19 cellular contexts compared by ENCODE assay signal in genomic region chr12:106290666-106291065, GRCh38.
"Had no signal": no experiment of that assay in that cellular context is flagged by ENCODE, and none has a peak within 500 bp of the region (broad histone marks: within the 10 kb centered on the region; RNA-seq: fewer than 3 reads in every experiment).

No MANE protein-coding gene starts in this region.

- H3K4me1 ChIP-seq: SJCRH30 had no signal

- H3K4me3 ChIP-seq: adrenal gland, SJCRH30 had no signal

- DNase-seq: activated CD4-positive, alpha-beta T cell treated with anti-CD3 and anti-CD28 coated beads for 48 hours; activated CD4-positive, alpha-beta T cell treated with anti-CD3 and anti-CD28 coated beads, Interleukin-2, amount 50 U/mL, for 4 hours; activated CD4-positive, CD25-positive, alpha-beta regulatory T cell treated with anti-CD3 and anti-CD28 coated beads, Interleukin-2, amount 50 U/mL, for 72 hours; activated CD8-positive, alpha-beta memory T cell treated with anti-CD3 and anti-CD28 coated beads, Interleukin-2, amount 50 U/mL, for 48 hours; activated CD8-positive, alpha-beta T cell treated with anti-CD3 and anti-CD28 coated beads, Interleukin-2, amount 10 ng/mL, durations not matched to agents 7 days and 5 days; activated naive CD4-positive, alpha-beta T cell treated with anti-CD3 and anti-CD28 coated beads, Interleukin-2, amount 50 U/mL, for 16 hours; activated naive CD8-positive, alpha-beta T cell treated with anti-CD3 and anti-CD28 coated beads, Interleukin-2, amount 10 ng/mL, durations not matched to agents 7 days and 5 days; activated T-cell treated with anti-CD3 and anti-CD28 coated beads, Interleukin-2, amount 50 U/mL, for 1 hour; adrenal gland; anterior cingulate cortex; cerebellar nuclear complex; NCI-H1092; RPMI8226; SJCRH30; SK-N-SH had no signal

- H3K27ac ChIP-seq: adrenal gland, KMS-11, SJCRH30 had no signal

- ATAC-seq: activated CD8-positive, alpha-beta T cell treated with anti-CD3 and anti-CD28 coated beads, Interleukin-2, amount 10 ng/mL, durations not matched to agents 7 days and 5 days; Panc1; Right ventricle myocardium inferior; WTC11 had no signal

- H3K36me3 ChIP-seq: adrenal gland, SJCRH30 had no signal

- H3K9me3 ChIP-seq: adrenal gland, SJCRH30, SK-N-SH had no signal

- H3K4me2 ChIP-seq: KMS-11, SK-N-SH had no signal
